ENCODE assay signal across 1 cellular context in genomic region chr6:8435093-8435844, GRCh38.
A peak's percentile ranks its signal among the peaks of the same experiment; 100 is the strongest.
TF ChIP-seq lines count a peak whose summit lies in the region.

SLC35B3 (minus strand) TSS chr6:8435545.

TF ChIP-seq in K562, 482 proteins besides CTCF, POLR2A, EP300 and RAD21 (continued from another document and continues in another):
- TF ChIP-seq SRSF7 (optimal IDR thresholded peaks at IDR 0.05; ENCODE audit: low read depth, low read length) (no peak), ZNF586 (CRISPR knock-in tag; conservative IDR thresholded peaks at IDR 0.05) (no peak), FOXM1 (IDR thresholded peaks at IDR 0.05; ENCODE audit: low read depth) (no peak), FOXM1 (CRISPR knock-in tag; IDR thresholded peaks at IDR 0.05; ENCODE audit: low read depth) (no peak), ZNF584 (CRISPR knock-in tag; IDR thresholded peaks at IDR 0.05; ENCODE audit: low read depth) (no peak), ZNF696 (CRISPR knock-in tag; conservative IDR thresholded peaks at IDR 0.05) (no peak), DEAF1 (CRISPR knock-in tag; IDR thresholded peaks at IDR 0.05) (no peak), NFE2L1 (tag; IDR thresholded peaks at IDR 0.05; ENCODE audit: borderline replicate concordance, low read depth) (no peak), ZNF3 (CRISPR knock-in tag; IDR thresholded peaks at IDR 0.05) (no peak), RNF2 (IDR thresholded peaks at IDR 0.05) (no peak; the same call in 1 of the 2 replicates), PRPF4 (IDR thresholded peaks at IDR 0.05; ENCODE audit: insufficient read depth, low read depth, low read length, poor library complexity, severe bottlenecking) (no peak), ZFX (CRISPR knock-in tag; IDR thresholded peaks at IDR 0.05) (peak; percentile 100), E2F3 (CRISPR knock-in tag; IDR thresholded peaks at IDR 0.05) (no peak), XRCC4 (IDR thresholded peaks at IDR 0.05; ENCODE audit: extremely low read depth, insufficient read depth, insufficient read length) (no peak), SRSF1 (IDR thresholded peaks at IDR 0.05; ENCODE audit: low read depth, low read length) (no peak), RERE (CRISPR knock-in tag; IDR thresholded peaks at IDR 0.05; ENCODE audit: borderline replicate concordance) (no peak), SMARCC2 (IDR thresholded peaks at IDR 0.05; ENCODE audit: low read depth) (no peak; the same call in 1 of the 2 replicates), SAP30 (IDR thresholded peaks at IDR 0.05; ENCODE audit: borderline replicate concordance, insufficient read depth, low read depth, low read length, poor library complexity, severe bottlenecking) (peak; percentile 87), CREB5 (CRISPR knock-in tag; IDR thresholded peaks at IDR 0.05) (no peak), ZNF197 (CRISPR knock-in tag; IDR thresholded peaks at IDR 0.05; ENCODE audit: low read depth) (no peak), JUND (IDR thresholded peaks at IDR 0.05; ENCODE audit: borderline replicate concordance, low read depth, low read length) (no peak), JUND (tag; IDR thresholded peaks at IDR 0.05; ENCODE audit: borderline replicate concordance, low read depth, low read length) (no peak), HMBOX1 (IDR thresholded peaks at IDR 0.05) (no peak), MCM5 (IDR thresholded peaks at IDR 0.05; ENCODE audit: low read depth) (no peak), PHB2 (IDR thresholded peaks at IDR 0.05; ENCODE audit: low read depth) (no peak), RFX5 (IDR thresholded peaks at IDR 0.05; ENCODE audit: low read depth, low read length) (no peak), THAP7 (CRISPR knock-in tag; IDR thresholded peaks at IDR 0.05) (no peak), TRIM24 (IDR thresholded peaks at IDR 0.05) (0 out of 4 replicates have a peak, but pooled peaks of 1 of the 2 experiments have one; percentile 18), JUNB (CRISPR knock-in tag; conservative IDR thresholded peaks at IDR 0.05) (0 out of 2 replicates have a peak, but pooled peaks have one; percentile 30), YY1 (IDR thresholded peaks at IDR 0.05; ENCODE audit: borderline replicate concordance in 1 of 3, control insufficient read depth in 1 of 3, extremely low read depth in 1 of 3, insufficient read depth in 3 of 3, insufficient read length in 1 of 3, insufficient replicate concordance in 2 of 3, low read depth in 1 of 3, low read length in 2 of 3) (peak in 2 of 3 experiments; percentile 64 to 81), TAF7 (tag; IDR thresholded peaks at IDR 0.05) (0 out of 2 replicates have a peak, but pooled peaks have one; percentile 32), TOE1 (IDR thresholded peaks at IDR 0.05; ENCODE audit: borderline replicate concordance) (0 out of 2 replicates have a peak, but pooled peaks have one; percentile 27), TOE1 (CRISPR knock-in tag; IDR thresholded peaks at IDR 0.05; ENCODE audit: borderline replicate concordance, low read depth) (no peak), PHF21A (IDR thresholded peaks at IDR 0.05; ENCODE audit: borderline replicate concordance, low read depth) (no peak), ATF4 (CRISPR knock-in tag; IDR thresholded peaks at IDR 0.05) (0 out of 2 replicates have a peak, but pooled peaks have one; percentile 35), ZNF23 (CRISPR knock-in tag; IDR thresholded peaks at IDR 0.05) (no peak), GTF3C2 (IDR thresholded peaks at IDR 0.05; ENCODE audit: borderline replicate concordance, extremely low read depth, insufficient read length) (no peak), ZNF644 (tag; IDR thresholded peaks at IDR 0.05; ENCODE audit: low read depth) (no peak), HMGN3 (IDR thresholded peaks at IDR 0.05; ENCODE audit: borderline replicate concordance, extremely low read depth, insufficient read length, low read depth, low read length) (peak; percentile 60), IRF9 (tag; IDR thresholded peaks at IDR 0.05) (no peak), TFAM (CRISPR knock-in tag; conservative IDR thresholded peaks at IDR 0.05) (no peak), ARNT (IDR thresholded peaks at IDR 0.05) (no peak), ZBTB8A (IDR thresholded peaks at IDR 0.05; ENCODE audit: partially characterized antibody) (no peak), ZNF785 (CRISPR knock-in tag; IDR thresholded peaks at IDR 0.05) (no peak), MED1 (CRISPR knock-in tag; IDR thresholded peaks at IDR 0.05; ENCODE audit: borderline replicate concordance) (no peak), NBN (IDR thresholded peaks at IDR 0.05; ENCODE audit: low read depth) (no peak), TRIM25 (IDR thresholded peaks at IDR 0.05; ENCODE audit: borderline replicate concordance) (no peak), ZNF274 (IDR thresholded peaks at IDR 0.05; ENCODE audit: borderline replicate concordance, low read depth, low read length) (no peak), ELF1 (tag; IDR thresholded peaks at IDR 0.05) (peak; percentile 95), THRAP3 (IDR thresholded peaks at IDR 0.05; ENCODE audit: borderline replicate concordance) (no peak), HNRNPK (IDR thresholded peaks at IDR 0.05; ENCODE audit: low read depth, low read length, poor library complexity, severe bottlenecking) (no peak)
